ENCODE assay signal across 23 cellular contexts in genomic region chrX:152480269-152481212, GRCh38. TPM values are rescaled to one million over a fixed set of nuclear protein-coding genes. Genes with fewer than 3 reads are reported as not detected.
DNase-seq lines count a peak whose midpoint lies in the region; ATAC-seq, FAIRE-seq and TF ChIP-seq lines count a peak whose summit lies in the region.
"Had no signal": no experiment of that assay in that cellular context is flagged by ENCODE, and none has a peak within 500 bp of the region (broad histone marks: within the 10 kb centered on the region; RNA-seq: fewer than 3 reads in every experiment).

No MANE protein-coding gene starts in this region.

- H3K14ac ChIP-seq in H9 (ENCODE audit: insufficient read depth, low read length), result no peak overlapping the region
- no peak overlapping the region for H3K14ac ChIP-seq in H1 (ENCODE audit: insufficient read length)
- H3K14ac ChIP-seq in mesenchymal stem cell (ENCODE audit: low read length in 2 of 2), result no peak overlapping the region

- H3K4me1 ChIP-seq in GM23338 (ENCODE audit: insufficient read depth) (no peaks in the 10 kb centered on the region), H9 (ENCODE audit: insufficient read depth, low read length) (no peaks in the 10 kb centered on the region), H1 (replicated peaks in 1 of 4; ENCODE audit: control insufficient read depth in 3 of 4, insufficient read depth in 4 of 4, low read length in 3 of 4) (no peaks in the 10 kb centered on the region), mesendoderm (ENCODE audit: control insufficient read depth, low read depth, low read length) (no peaks in the 10 kb centered on the region), mesenchymal stem cell (ENCODE audit: control insufficient read depth, insufficient read depth, low read depth, low read length) (no peaks in the 10 kb centered on the region), prostate gland (replicated peaks) (no peaks in the 10 kb centered on the region)
- H3K4me1 ChIP-seq: BE2C had no signal

- H3K36me3 Mint-ChIP-seq in GM23338 (ENCODE audit: low read depth) (no peaks in the 10 kb centered on the region), H9 (ENCODE audit: insufficient read depth in 1 of 3, low read depth in 3 of 3) (peaks cover 0 to 5% (median 3%) of the 10 kb centered on the region in 3 experiments; a peak in 4 of 7 replicates)
- H3K36me3 Mint-ChIP-seq: CD4-positive, CD25-positive, alpha-beta regulatory T cell; CD8-positive, alpha-beta memory T cell; IgD-negative memory B cell had no signal

- H4K8ac ChIP-seq in H9 (replicated peaks; ENCODE audit: insufficient read length, low read depth, low read length) (no peak overlapping the region), H1 (ENCODE audit: extremely low read depth, insufficient read depth, low read length) (no peak overlapping the region), mesendoderm (ENCODE audit: low read depth, low read length) (no peak overlapping the region), mesenchymal stem cell (ENCODE audit: low read length) (no peak overlapping the region)

- POLR2A ChIA-PET in H1 (lab: Charles Lee; ENCODE audit: partially characterized antibody), result no interaction called here

- H3K56ac ChIP-seq in H9 (ENCODE audit: insufficient read length, low read depth, low read length) (no peak overlapping the region), H1 (replicated peaks; ENCODE audit: insufficient read length, low read depth, low read length) (no peak overlapping the region), mesendoderm (ENCODE audit: low read length) (no peak overlapping the region)

- no peak overlapping the region for H3K4me3 Mint-ChIP-seq in GM23338
- H3K4me3 Mint-ChIP-seq in H9, result no peak overlapping the region
- H3K4me3 Mint-ChIP-seq: CD4-positive, CD25-positive, alpha-beta regulatory T cell; CD8-positive, alpha-beta memory T cell; IgD-negative memory B cell had no signal

- no peak overlapping the region for H3K4ac ChIP-seq in H9 (ENCODE audit: low read depth, low read length)
- no peak overlapping the region for H3K4ac ChIP-seq in H1 (replicated peaks; ENCODE audit: insufficient read length, low read depth, low read length)
- H3K4ac ChIP-seq in mesendoderm (ENCODE audit: low read depth, low read length), result no peak overlapping the region
- H3K4ac ChIP-seq in mesenchymal stem cell (ENCODE audit: low read depth in 1 of 2, low read length in 2 of 2), result no peak overlapping the region

- ATAC-seq in GM23338, result no peak
- ATAC-seq: HepG2 had no signal

- no peak overlapping the region for H2AK5ac ChIP-seq in H9 (ENCODE audit: insufficient read length, low read length)
- H2AK5ac ChIP-seq in H1 (ENCODE audit: low read depth, low read length), result no peak overlapping the region
- H2AK5ac ChIP-seq in mesendoderm (ENCODE audit: low read length), result no peak overlapping the region
- no peak overlapping the region for H2AK5ac ChIP-seq in mesenchymal stem cell (ENCODE audit: low read length, severe bottlenecking)

- H3K4me3 ChIP-seq in GM23338 (no peak overlapping the region), H1 (ENCODE audit: extremely low read depth in 1 of 4, insufficient read depth in 2 of 4, low read depth in 3 of 4, low read length in 4 of 4) (no peak overlapping the region), mesendoderm (ENCODE audit: low read length) (no peak overlapping the region), mesenchymal stem cell (ENCODE audit: insufficient read depth in 1 of 2, low read depth in 1 of 2, low read length in 2 of 2) (no peak overlapping the region), prostate gland (no peak overlapping the region)

- TF ChIP-seq CTCF in GM23338 (conservative IDR thresholded peaks at IDR 0.05; ENCODE audit: low read depth in 2 of 2), result peak in 1 of 2 experiments; percentile 44; a peak in 2 of 4 replicates
- TF ChIP-seq CTCF in H9 (conservative IDR thresholded peaks at IDR 0.05), result no peak
- TF ChIP-seq CTCF in H1 (IDR thresholded peaks at IDR 0.05; ENCODE audit: control extremely low read depth in 1 of 3, insufficient read depth in 1 of 3, low read depth in 1 of 3, low read length in 3 of 3), result peak; percentile 10 to 32 (median 23); a peak in 2 of 4 replicates
- no peak for TF ChIP-seq CTCF in prostate gland (IDR thresholded peaks at IDR 0.05)
- TF ChIP-seq CTCF in GM13976 (IDR thresholded peaks at IDR 0.05; ENCODE audit: borderline replicate concordance, control extremely low read depth, extremely low read depth, insufficient read depth, missing control alignments), result no peak

- in situ Hi-C loops in GM13976 (cut with MboI; ENCODE audit: low sequenced_read_pairs, unreplicated experiment), result no loop called here

- no peaks in the 10 kb centered on the region for H3K27me3 ChIP-seq in GM23338 (ENCODE audit: insufficient read depth)
- H3K27me3 ChIP-seq in H9 (ENCODE audit: insufficient read depth, low read length), result no peaks in the 10 kb centered on the region
- H3K27me3 ChIP-seq in H1 (replicated peaks in 1 of 4; ENCODE audit: control insufficient read depth in 3 of 4, extremely low read depth in 1 of 4, insufficient read depth in 3 of 4, low read length in 3 of 4), result no peaks in the 10 kb centered on the region
- H3K27me3 ChIP-seq in mesendoderm (ENCODE audit: insufficient read depth, low read length, poor library complexity), result no peaks in the 10 kb centered on the region
- H3K27me3 ChIP-seq in mesenchymal stem cell (ENCODE audit: control insufficient read depth in 1 of 2, insufficient read depth in 1 of 2, low read length in 2 of 2), result no peaks in the 10 kb centered on the region
- H3K27me3 ChIP-seq in prostate gland (replicated peaks; ENCODE audit: insufficient read depth), result no peaks in the 10 kb centered on the region
- H3K27me3 ChIP-seq: BE2C had no signal

- no CpG with 5 or more reads among the region's 50 CpGs for WGBS in H9 (ENCODE audit: extremely low coverage, insufficient read length, low lambda C conversion rate)
- WGBS in H1 (ENCODE audit: extremely low coverage in 1 of 2, insufficient coverage in 1 of 2, insufficient read length in 1 of 2, insufficient replicate concordance in 2 of 2, low coverage in 1 of 2, low lambda C conversion rate in 2 of 2, missing lambda C conversion rate in 1 of 2), 2 experiments, result 91% methylated on average over 21 of the region's 50 CpGs; no CpG with 5 or more reads in 1 of the 2 experiments
- no CpG with 5 or more reads among the region's 50 CpGs for WGBS in mesendoderm (ENCODE audit: extremely low coverage, insufficient coverage, low lambda C conversion rate)
- 87% methylated on average over 43 of the region's 50 CpGs for WGBS in mesenchymal stem cell
- WGBS in prostate gland, result 73% methylated on average over 41 of the region's 50 CpGs

- H3K18ac ChIP-seq in H9 (ENCODE audit: insufficient read length, low read depth, low read length) (no peak overlapping the region), H1 (ENCODE audit: extremely low read depth, low read length) (no peak overlapping the region), mesendoderm (ENCODE audit: low read length) (no peak overlapping the region), mesenchymal stem cell (ENCODE audit: low read depth in 1 of 2, low read length in 2 of 2) (no peak overlapping the region)

- intact Hi-C loops in prostate gland (cut with DNase I), result no loop called here

- H2BK20ac ChIP-seq in H9 (ENCODE audit: low read depth, low read length, poor library complexity, severe bottlenecking) (no peak overlapping the region), H1 (ENCODE audit: low read length) (no peak overlapping the region)

- H2BK12ac ChIP-seq in H9 (ENCODE audit: insufficient read length, low read depth, low read length), result no peak overlapping the region
- H2BK12ac ChIP-seq in H1 (ENCODE audit: low read depth, low read length), result no peak overlapping the region
- no peak overlapping the region for H2BK12ac ChIP-seq in mesenchymal stem cell (ENCODE audit: low read length in 2 of 2)

- no peaks in the 10 kb centered on the region for H3K9me3 Mint-ChIP-seq in GM23338
- peaks cover 45 to 56% of the 10 kb centered on the region in 2 experiments for H3K9me3 Mint-ChIP-seq in H9

- H3K23ac ChIP-seq in H9 (ENCODE audit: insufficient read length, low read depth, low read length) (no peak overlapping the region), H1 (ENCODE audit: insufficient read length) (no peak overlapping the region), mesendoderm (ENCODE audit: low read length) (no peak overlapping the region), mesenchymal stem cell (ENCODE audit: low read length in 2 of 2) (no peak overlapping the region)

- H3K27ac ChIP-seq in GM23338 (ENCODE audit: low read depth) (no peak overlapping the region), H9 (ENCODE audit: insufficient read length, low read depth, low read length) (no peak overlapping the region), H1 (ENCODE audit: low read depth, low read length) (no peak overlapping the region), mesendoderm (ENCODE audit: low read depth, low read length) (no peak overlapping the region), mesenchymal stem cell (ENCODE audit: low read length, poor library complexity, severe bottlenecking) (no peak overlapping the region), prostate gland (no peak overlapping the region)

- H3K23me2 ChIP-seq in H9 (ENCODE audit: insufficient read length, low read depth, low read length, poor library complexity, severe bottlenecking) (no peaks in the 10 kb centered on the region), H1 (ENCODE audit: low read depth, low read length) (no peaks in the 10 kb centered on the region)

- no peak for TF ChIP-seq EP300 in H1 (IDR thresholded peaks at IDR 0.05; ENCODE audit: borderline replicate concordance in 1 of 2, low read depth in 2 of 2, low read length in 2 of 2)

- H3K79me1 ChIP-seq in H9 (ENCODE audit: insufficient read depth, low read depth, low read length, poor library complexity, severe bottlenecking) (no peaks in the 10 kb centered on the region), H1 (ENCODE audit: low read depth, low read length) (no peaks in the 10 kb centered on the region), mesendoderm (ENCODE audit: low read length) (no peaks in the 10 kb centered on the region), mesenchymal stem cell (replicated peaks; ENCODE audit: low read length, poor library complexity, severe bottlenecking) (no peaks in the 10 kb centered on the region)

- H4K91ac ChIP-seq in H9 (ENCODE audit: insufficient read length, low read depth, low read length) (no peak overlapping the region), H1 (replicated peaks; ENCODE audit: insufficient read length, low read length) (no peak overlapping the region), mesenchymal stem cell (ENCODE audit: low read length) (no peak overlapping the region)

- H3K27me3 Mint-ChIP-seq in GM23338 (ENCODE audit: insufficient read depth, low read depth, poor library complexity), result peaks cover 2% of the 10 kb centered on the region
- no peaks in the 10 kb centered on the region; the same call in 1 of the 2 replicates for H3K27me3 Mint-ChIP-seq in H9 (ENCODE audit: low read depth)
- H3K27me3 Mint-ChIP-seq: CD4-positive, CD25-positive, alpha-beta regulatory T cell; IgD-negative memory B cell had no signal

- no peaks in the 10 kb centered on the region for H3K79me2 ChIP-seq in GM23338 (replicated peaks; ENCODE audit: insufficient read depth)
- no peaks in the 10 kb centered on the region for H3K79me2 ChIP-seq in H9 (ENCODE audit: insufficient read depth, low read length)
- no peaks in the 10 kb centered on the region for H3K79me2 ChIP-seq in H1 (ENCODE audit: control insufficient read depth in 1 of 2, insufficient read depth in 2 of 2, low read length in 2 of 2)
- no peaks in the 10 kb centered on the region for H3K79me2 ChIP-seq in mesendoderm (ENCODE audit: control insufficient read depth, insufficient read depth, low read length)

- H3K9me2 ChIP-seq in GM23338 (ENCODE audit: insufficient read depth), result no peaks in the 10 kb centered on the region

- peak; percentile 24 to 36; a peak in 2 of 4 replicates for TF ChIP-seq RAD21 in H1 (IDR thresholded peaks at IDR 0.05 in 1 of 2, conservative IDR thresholded peaks at IDR 0.05 in 1 of 2; ENCODE audit: low read depth in 2 of 2, low read length in 2 of 2)

- no peaks in the 10 kb centered on the region for H3F3A ChIP-seq in GM23338 (replicated peaks; ENCODE audit: low read depth)

- DNase-seq in GM23338 (ENCODE audit: low spot score) (peak; percentile 8), H9 (peak; percentile 43), H1 (ENCODE audit: low read depth in 1 of 2, low spot score in 2 of 2) (peak in 1 of 2 experiments; percentile 41), mesendoderm (peak; percentile 3), mesenchymal stem cell (no peak), prostate gland (ENCODE audit: low spot score) (no peak), GM13976 (ENCODE audit: low spot score) (no peak)
- DNase-seq: ACHN; BE2C; C1 segment of cervical spinal cord; CD4-positive, CD25-positive, alpha-beta regulatory T cell; CD8-positive, alpha-beta memory T cell; COR-L47; DMS 273 treated with DMSO at 0.1 percent for 48 hours; DMS79; GF-D8; Karpas-422; KBM-7 had no signal

- H3K4me1 Mint-ChIP-seq in GM23338 (no peaks in the 10 kb centered on the region), H9 (no peaks in the 10 kb centered on the region)
- H3K4me1 Mint-ChIP-seq: CD4-positive, CD25-positive, alpha-beta regulatory T cell; CD8-positive, alpha-beta memory T cell; IgD-negative memory B cell had no signal

- no peak overlapping the region for H2BK120ac ChIP-seq in H9 (ENCODE audit: low read depth, low read length, poor library complexity, severe bottlenecking)
- no peak overlapping the region for H2BK120ac ChIP-seq in H1 (replicated peaks; ENCODE audit: low read depth, low read length)
- no peak overlapping the region for H2BK120ac ChIP-seq in mesendoderm (ENCODE audit: low read depth, low read length)
- no peak overlapping the region for H2BK120ac ChIP-seq in mesenchymal stem cell (ENCODE audit: low read depth, low read length)

- H2BK5ac ChIP-seq in H9 (ENCODE audit: insufficient read length, low read length) (no peak overlapping the region), H1 (ENCODE audit: low read depth, low read length) (no peak overlapping the region), mesendoderm (ENCODE audit: low read length) (no peak overlapping the region), mesenchymal stem cell (ENCODE audit: low read depth, low read length, poor library complexity, severe bottlenecking) (no peak overlapping the region)

- H3K27ac Mint-ChIP-seq in GM23338 (no peak overlapping the region), H9 (no peak overlapping the region)
- H3K27ac Mint-ChIP-seq: CD4-positive, CD25-positive, alpha-beta regulatory T cell; CD8-positive, alpha-beta memory T cell had no signal

- H2BK15ac ChIP-seq in H9 (ENCODE audit: low read depth, low read length) (no peak overlapping the region), H1 (ENCODE audit: low read length) (no peak overlapping the region), mesendoderm (replicated peaks; ENCODE audit: low read depth) (no peak overlapping the region), mesenchymal stem cell (ENCODE audit: low read depth, poor library complexity, severe bottlenecking) (no peak overlapping the region)

- H4K5ac ChIP-seq in H9 (ENCODE audit: insufficient read length, low read depth, low read length) (no peak overlapping the region), H1 (ENCODE audit: insufficient read length, low read depth, low read length) (no peak overlapping the region), mesendoderm (ENCODE audit: low read length) (no peak overlapping the region)

- TF ChIP-seq POLR2A in H1 (IDR thresholded peaks at IDR 0.05; ENCODE audit: control extremely low read depth in 1 of 2, low read depth in 2 of 2, low read length in 2 of 2) (no peak), prostate gland (IDR thresholded peaks at IDR 0.05) (no peak)

- H3K36me3 ChIP-seq in GM23338 (ENCODE audit: insufficient read depth) (no peaks in the 10 kb centered on the region), H1 (ENCODE audit: control insufficient read depth in 2 of 4, insufficient read depth in 4 of 4, low read length in 3 of 4) (no peaks in the 10 kb centered on the region), mesendoderm (ENCODE audit: control insufficient read depth, insufficient read depth, low read length) (no peaks in the 10 kb centered on the region), mesenchymal stem cell (ENCODE audit: control insufficient read depth in 1 of 2, insufficient read depth in 2 of 2, low read depth in 1 of 2, low read length in 2 of 2) (no peaks in the 10 kb centered on the region), prostate gland (no peaks in the 10 kb centered on the region)
- H3K36me3 ChIP-seq: BE2C had no signal

- no peaks in the 10 kb centered on the region for H4K20me1 ChIP-seq in GM23338 (replicated peaks; ENCODE audit: insufficient read depth)
- no peaks in the 10 kb centered on the region for H4K20me1 ChIP-seq in H9 (ENCODE audit: control insufficient read depth, insufficient read depth, insufficient read length)
- no peaks in the 10 kb centered on the region for H4K20me1 ChIP-seq in H1 (replicated peaks in 1 of 2; ENCODE audit: control insufficient read depth in 1 of 2, insufficient read depth in 2 of 2, low read length in 2 of 2)

- H3K4me2 ChIP-seq in GM23338 (no peak overlapping the region), H9 (ENCODE audit: insufficient read depth, insufficient read length, low read length) (no peak overlapping the region), H1 (ENCODE audit: insufficient read depth in 1 of 2, low read depth in 2 of 2, low read length in 2 of 2) (no peak overlapping the region), mesendoderm (ENCODE audit: low read length) (no peak overlapping the region), mesenchymal stem cell (ENCODE audit: low read length, poor library complexity, severe bottlenecking) (no peak overlapping the region)

- H2AFZ ChIP-seq in GM23338, result no peak overlapping the region
- H2AFZ ChIP-seq in H9 (ENCODE audit: low read length), result no peak overlapping the region
- no peak overlapping the region for H2AFZ ChIP-seq in H1 (ENCODE audit: low read length)
- H2AFZ ChIP-seq in mesenchymal stem cell (ENCODE audit: low read depth, low read length), result no peak overlapping the region

- H3K9me3 ChIP-seq in H9 (ENCODE audit: control insufficient read depth, low read depth, low read length) (peaks cover 23% of the 10 kb centered on the region), H1 (ENCODE audit: insufficient read depth in 2 of 2, low read depth in 1 of 2, low read length in 1 of 2) (no peaks in the 10 kb centered on the region), mesenchymal stem cell (ENCODE audit: control insufficient read depth, low read length) (no peaks in the 10 kb centered on the region), prostate gland (no peaks in the 10 kb centered on the region)
- H3K9me3 ChIP-seq: BE2C had no signal

- CTCF ChIA-PET in H1 (lab: Charles Lee; ENCODE audit: partially characterized antibody), result interaction anchor here (0.8 to 1.0 kb wide), 3 partner anchors 29 to 152 kb away, joined by 3 read pairs; no protein-coding TSS in a partner anchor

- H3T11ph ChIP-seq in H9 (ENCODE audit: low read length), result no peak overlapping the region

- FAIRE-seq in H1 (lab: Jason Lieb, UNC), result no peak
- FAIRE-seq: A204.1, H54, HepG2, HTR-8/SVneo had no signal

- no peak overlapping the region for H3K9ac ChIP-seq in H9 (ENCODE audit: extremely low read depth, insufficient read length, low read length)
- H3K9ac ChIP-seq in H1 (replicated peaks in 1 of 4; ENCODE audit: extremely low read depth in 1 of 4, low read depth in 3 of 4, low read length in 3 of 4), result no peak overlapping the region
- H3K9ac ChIP-seq in mesendoderm (ENCODE audit: low read length), result no peak overlapping the region
- H3K9ac ChIP-seq in mesenchymal stem cell (ENCODE audit: low read length), result no peak overlapping the region

RNA-seq across cellular contexts. Expression of gene GABRA3, which starts 29.4 kb away (rescaled TPM):
- 3.7 and 6.5 TPM in 2 replicates for total RNA-seq in GM23338 (2014; rRNA removed; shearing (Covaris generic))
- polyA plus RNA-seq in GM23338 (2016; fragmentation: Nextera tagmentation; extraction: Ambion mirVana) (8.0 and 9.0 TPM in 2 replicates), H1 (2011; rRNA removed) (4.5 and 6.1 TPM in 2 replicates)
- total RNA-seq in H9 (2021) (0.44 and 1.4 TPM in 2 replicates), prostate gland (1 to 10 TPM in 1 of 2 donors, under 1 TPM in 1; 0.05 to 1.6 TPM)
- 6.5 and 6.8 TPM in 2 replicates for total RNA-seq in H1 (2021; fragmentation: NEBNext Ultra II Directional; extraction: Animal tissue kit (Norgen Biotek cat#: 25700))
- 5.3 TPM for polyA plus RNA-seq in H1 (2011; cell fraction: cytosol; rRNA removed)
- polyA plus RNA-seq in H1 (2011; cell fraction: nucleus; rRNA removed), result 6.5 TPM
- 4.5 to 5.6 TPM (median 5.2 TPM) in 4 replicates for polyA plus RNA-seq in H1 (2012, experiment 1 of 2)
- 1.5 TPM for polyA plus RNA-seq in H1 (2012, experiment 2 of 2)
- 10.5 TPM for polyA plus RNA-seq in H1 (2013, experiment 1 of 2)
- polyA plus RNA-seq in H1 (2013, experiment 2 of 2), result 12.8 TPM
- polyA minus RNA-seq in H1 (2011; rRNA and poly(A)+ RNA removed), result 23.5 and 23.6 TPM in 2 replicates
- 8.6 TPM for polyA minus RNA-seq in H1 (2011; cell fraction: cytosol; rRNA and poly(A)+ RNA removed)
- polyA minus RNA-seq in H1 (2011; cell fraction: nucleus; rRNA and poly(A)+ RNA removed), result 13.8 TPM
- 4.3 TPM for polyA plus RNA-seq in mesendoderm (2013, experiment 1 of 2)
- polyA plus RNA-seq in mesendoderm (2013, experiment 2 of 2), result 3.9 TPM
- not detected for polyA plus RNA-seq in mesenchymal stem cell (2013, experiment 1 of 2)
- not detected for polyA plus RNA-seq in mesenchymal stem cell (2013, experiment 2 of 2)
- total RNA-seq: CD4-positive, CD25-positive, alpha-beta regulatory T cell had no signal
- polyA plus RNA-seq: CD4-positive, CD25-positive, alpha-beta regulatory T cell; CD8-positive, alpha-beta memory T cell; IgD-negative memory B cell had no signal

Comparison
In these comparisons a context has a peak if more than half of its experiments do, and no peak if none do; other contexts are left out.
1. DNase-seq: peak in GM23338 (single experiment), H9 (single experiment) and mesendoderm (single experiment); none in mesenchymal stem cell (single experiment), prostate gland (single experiment) and GM13976 (single experiment).
2. CTCF ChIP-seq: peak in H1 (3 of 3); none in H9 (single experiment), prostate gland (0 of 4) and GM13976 (single experiment).